Comparison of ENCODE assay signal across 1 cellular context in the genomic region with DNA sequence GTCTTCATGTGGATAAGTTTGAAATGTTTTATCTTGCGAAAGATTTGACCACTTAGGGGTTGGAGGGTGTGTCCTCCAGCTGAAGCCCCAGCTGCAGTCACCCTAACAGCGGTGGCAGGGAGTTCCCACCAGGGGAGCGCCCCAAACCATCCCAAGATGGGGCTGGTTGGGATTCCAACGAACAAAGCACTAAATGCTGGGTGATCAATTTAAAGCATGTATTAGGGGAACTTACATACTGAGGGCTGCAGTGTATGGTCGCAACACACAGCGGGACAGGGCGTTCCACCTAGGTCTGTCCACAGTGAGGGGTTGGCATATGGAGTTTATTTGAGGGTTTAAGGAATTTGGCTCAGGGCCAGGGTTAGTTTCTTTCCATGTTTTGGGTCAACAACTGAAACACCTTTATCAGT.
TF ChIP-seq lines count a peak whose summit lies in the region.

No MANE protein-coding gene starts in this region.

TF ChIP-seq in HepG2, 621 proteins besides CTCF, POLR2A, EP300 and RAD21 (continued from another document):
- TF ChIP-seq, protein P1, sequence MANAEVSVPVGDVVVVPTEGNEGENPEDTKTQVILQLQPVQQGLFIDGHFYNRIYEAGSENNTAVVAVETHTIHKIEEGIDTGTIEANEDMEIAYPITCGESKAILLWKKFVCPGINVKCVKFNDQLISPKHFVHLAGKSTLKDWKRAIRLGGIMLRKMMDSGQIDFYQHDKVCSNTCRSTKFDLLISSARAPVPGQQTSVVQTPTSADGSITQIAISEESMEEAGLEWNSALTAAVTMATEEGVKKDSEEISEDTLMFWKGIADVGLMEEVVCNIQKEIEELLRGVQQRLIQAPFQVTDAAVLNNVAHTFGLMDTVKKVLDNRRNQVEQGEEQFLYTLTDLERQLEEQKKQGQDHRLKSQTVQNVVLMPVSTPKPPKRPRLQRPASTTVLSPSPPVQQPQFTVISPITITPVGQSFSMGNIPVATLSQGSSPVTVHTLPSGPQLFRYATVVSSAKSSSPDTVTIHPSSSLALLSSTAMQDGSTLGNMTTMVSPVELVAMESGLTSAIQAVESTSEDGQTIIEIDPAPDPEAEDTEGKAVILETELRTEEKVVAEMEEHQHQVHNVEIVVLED (CRISPR knock-in tag; IDR thresholded peaks at IDR 0.05; ENCODE audit: borderline replicate concordance) = no peak
- TF ChIP-seq STAG1 (CRISPR knock-in tag; IDR thresholded peaks at IDR 0.05) (peak; percentile 62), ZFP36L2 (CRISPR knock-in tag; IDR thresholded peaks at IDR 0.05) (no peak), RFX3 (CRISPR knock-in tag; IDR thresholded peaks at IDR 0.05) (no peak), MAFF (IDR thresholded peaks at IDR 0.05; ENCODE audit: low read depth, low read length) (peak; percentile 70), MAFK (conservative IDR thresholded peaks at IDR 0.05 in 1 of 2, IDR thresholded peaks at IDR 0.05 in 1 of 2; ENCODE audit: low read length in 2 of 2) (peak; percentile 70 to 74; a peak in 3 of 4 replicates)
